21 cellular contexts compared by ENCODE assay signal in the genomic region with DNA sequence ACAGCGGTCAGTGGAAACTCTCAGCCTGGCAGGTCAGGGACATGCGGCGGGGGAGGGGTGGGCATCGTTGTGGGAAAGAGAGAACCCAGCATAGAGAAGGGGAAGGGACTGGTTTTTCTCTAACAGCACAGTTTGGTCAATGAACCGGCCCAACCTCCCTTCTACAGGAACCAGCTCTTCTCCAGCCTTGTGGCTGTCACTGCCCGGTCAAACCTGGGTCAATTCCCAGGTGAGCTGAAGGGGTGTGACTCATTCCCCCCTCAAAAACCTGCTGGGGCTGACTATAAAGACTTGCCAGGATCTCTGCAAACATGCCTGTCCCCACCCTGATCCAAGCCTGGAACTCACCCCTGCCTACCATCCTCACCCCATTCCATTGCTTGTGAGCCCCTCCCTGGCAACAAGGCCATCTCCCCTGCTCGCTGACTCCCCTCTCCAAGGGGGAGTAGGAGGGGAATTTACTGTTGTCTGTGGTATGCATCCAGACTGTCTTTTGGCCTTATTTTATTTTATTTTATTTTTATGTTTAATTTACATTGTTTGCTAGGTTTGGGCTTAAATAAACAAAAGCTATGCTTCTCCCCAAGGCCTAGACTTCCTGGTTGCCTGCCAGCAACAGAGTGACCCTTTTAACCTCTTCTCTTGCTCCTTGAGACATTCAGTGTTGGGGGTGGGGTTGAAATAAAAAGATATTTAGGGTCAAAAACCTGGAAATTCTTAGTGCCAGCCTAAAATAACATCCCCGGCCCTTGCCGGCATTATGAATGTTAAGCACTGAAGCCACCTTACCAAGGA. TPM values are rescaled to one million over a fixed set of nuclear protein-coding genes. Genes with fewer than 3 reads are reported as not detected.
A peak's percentile ranks its signal among the peaks of the same experiment; 100 is the strongest.
DNase-seq lines count a peak whose midpoint lies in the region; ATAC-seq and TF ChIP-seq lines count a peak whose summit lies in the region.
"Had no signal": no experiment of that assay in that cellular context is flagged by ENCODE, and none has a peak within 500 bp of the region (broad histone marks: within the 10 kb centered on the region; RNA-seq: fewer than 3 reads in every experiment).

No MANE protein-coding gene starts in this region.

- H3K4me3 Mint-ChIP-seq in nephron progenitor cell = no peak overlapping the region
- H3K4me3 Mint-ChIP-seq: CD8-positive, alpha-beta T cell; natural killer cell treated with Interleukin-12 subunit alpha and Interleukin-12 subunit beta and Interleukin-15 and Interleukin-18, amount 100 ng/mL, for 72 hours had no signal

- DNase-seq in right cardiac atrium (peak in 1 of 3 donors; percentile 55), left cardiac atrium (no peak), epithelial cell of esophagus (ENCODE audit: low read depth) (peak; percentile 33), nephron progenitor cell (peak; percentile 23), vagina (ENCODE audit: extremely low spot score in 2 of 2) (no peak), NCI-H2107 treated with DMSO at 0.1 percent for 48 hours (lab: John Stamatoyannopoulos, UW; ENCODE audit: unreplicated experiment) (no peak), GM10248 (ENCODE audit: extremely low spot score) (no peak)
- no peak for DNase-seq in activated CD8-positive, alpha-beta memory T cell treated with anti-CD3 and anti-CD28 coated beads, Interleukin-2, amount 50 U/mL, for 48 hours
- DNase-seq: activated CD4-positive, alpha-beta T cell treated with anti-CD3 and anti-CD28 coated beads for 48 hours; caudate nucleus; CD8-positive, alpha-beta T cell; GOT3; left ventricle myocardium superior; NCI-H1092; stimulated activated naive CD4-positive, alpha-beta T cell had no signal

- no peaks in the 10 kb centered on the region for H3K36me3 Mint-ChIP-seq in nephron progenitor cell (ENCODE audit: low read depth)
- H3K36me3 Mint-ChIP-seq: activated naive CD4-positive, alpha-beta T cell treated with anti-CD3 and anti-CD28 coated beads, Interleukin-2, amount 50 U/mL, for 72 hours; natural killer cell treated with Interleukin-12 subunit alpha and Interleukin-12 subunit beta and Interleukin-15 and Interleukin-18, amount 100 ng/mL, for 72 hours had no signal

- TF ChIP-seq CTCF in epithelial cell of esophagus (IDR thresholded peaks at IDR 0.05; ENCODE audit: insufficient read depth, low read depth, low read length, missing control alignments) (no peak), nephron progenitor cell (IDR thresholded peaks at IDR 0.05) (no peak), vagina (IDR thresholded peaks at IDR 0.05) (no peak), GM10248 (IDR thresholded peaks at IDR 0.05; ENCODE audit: control extremely low read depth, extremely low read depth, low read depth, missing control alignments) (no peak)

- ATAC-seq in right cardiac atrium = no peak
- no peak for ATAC-seq in left cardiac atrium
- ATAC-seq: activated naive CD4-positive, alpha-beta T cell treated with anti-CD3 and anti-CD28 coated beads, Interleukin-2, amount 50 U/mL, for 72 hours; CD8-positive, alpha-beta T cell; GM12878; left ventricle myocardium superior; natural killer cell treated with Interleukin-12 subunit alpha and Interleukin-12 subunit beta and Interleukin-15 and Interleukin-18, amount 100 ng/mL, for 72 hours; sciatic nerve had no signal

- no peak overlapping the region for H3K4me3 ChIP-seq in right cardiac atrium (ENCODE audit: low read length)
- H3K4me3 ChIP-seq in epithelial cell of esophagus (ENCODE audit: low read length) = no peak overlapping the region
- H3K4me3 ChIP-seq in vagina = no peak overlapping the region
- H3K4me3 ChIP-seq: GM12878, SJSA1 had no signal

- CTCF ChIA-PET in GM10248 (lab: Yijun Ruan, JAX) = interaction anchor here (1.2 to 2.0 kb wide), 4 partner anchors 9 to 66 kb away, joined by 3 to 9 read pairs (median 6); a partner anchor contains a TSS

- H3K9me3 Mint-ChIP-seq in nephron progenitor cell = peaks cover 41% of the 10 kb centered on the region
- H3K9me3 Mint-ChIP-seq: activated naive CD4-positive, alpha-beta T cell treated with anti-CD3 and anti-CD28 coated beads, Interleukin-2, amount 50 U/mL, for 72 hours; CD8-positive, alpha-beta T cell; natural killer cell treated with Interleukin-12 subunit alpha and Interleukin-12 subunit beta and Interleukin-15 and Interleukin-18, amount 100 ng/mL, for 72 hours had no signal

- peaks cover 3% of the 10 kb centered on the region for H3K27me3 Mint-ChIP-seq in nephron progenitor cell (ENCODE audit: low read depth, poor library complexity)
- H3K27me3 Mint-ChIP-seq: natural killer cell treated with Interleukin-12 subunit alpha and Interleukin-12 subunit beta and Interleukin-15 and Interleukin-18, amount 100 ng/mL, for 72 hours had no signal

- no peaks in the 10 kb centered on the region for H3K36me3 ChIP-seq in vagina
- H3K36me3 ChIP-seq: SJSA1 had no signal

- POLR2A ChIA-PET in GM10248 (lab: Yijun Ruan, JAX) = interaction anchor here (1.0 kb wide), 1 partner anchor 9 kb away, joined by 4 read pairs; no protein-coding TSS in a partner anchor

- no peak for TF ChIP-seq POLR2A in vagina (IDR thresholded peaks at IDR 0.05)

- H3K9me3 ChIP-seq in right cardiac atrium (ENCODE audit: control insufficient read depth, low read length) = no peaks in the 10 kb centered on the region
- H3K9me3 ChIP-seq in vagina = no peaks in the 10 kb centered on the region
- H3K9me3 ChIP-seq: SJSA1 had no signal

- intact Hi-C loops in right cardiac atrium (cut with DNase I) = no loop called here
- intact Hi-C loops in left cardiac atrium (cut with DNase I) = loop anchor here in 1 of 2 donors (5.0 kb wide), 1 partner anchor 41 kb away; no protein-coding TSS in a partner anchor
- intact Hi-C loops in vagina (cut with DNase I) = no loop called here

- H3K4me1 ChIP-seq in right cardiac atrium (ENCODE audit: control insufficient read depth, insufficient read depth, low read length) (peaks cover 24% of the 10 kb centered on the region), vagina (peaks cover 51% of the 10 kb centered on the region)

- WGBS in right cardiac atrium = 74% methylated on average over 9 of the region's 9 CpGs

- H3K4me1 Mint-ChIP-seq in nephron progenitor cell = peaks cover 89% of the 10 kb centered on the region

- H3K27ac Mint-ChIP-seq in nephron progenitor cell = no peak overlapping the region
- H3K27ac Mint-ChIP-seq: activated naive CD4-positive, alpha-beta T cell treated with anti-CD3 and anti-CD28 coated beads, Interleukin-2, amount 50 U/mL, for 72 hours; CD8-positive, alpha-beta T cell; natural killer cell treated with Interleukin-12 subunit alpha and Interleukin-12 subunit beta and Interleukin-15 and Interleukin-18, amount 100 ng/mL, for 72 hours had no signal

- H3K27me3 ChIP-seq in right cardiac atrium (ENCODE audit: control insufficient read depth, insufficient read depth) = no peaks in the 10 kb centered on the region
- H3K27me3 ChIP-seq in vagina = no peaks in the 10 kb centered on the region
- H3K27me3 ChIP-seq: SJSA1 had no signal

- H3K27ac ChIP-seq in right cardiac atrium (ENCODE audit: low read length) (peak overlapping the region; percentile 37), vagina (peak overlapping the region; percentile 47)
- H3K27ac ChIP-seq: SJSA1 had no signal

RNA-seq across cellular contexts. Expression of a gene that starts 49.6 kb away (rescaled TPM):
- 100 to 1,000 TPM in 1 of 4 donors, 10 to 100 TPM in 3; 52.6 to 129 (median 71.0) TPM for total RNA-seq in right cardiac atrium
- polyA plus RNA-seq in right cardiac atrium = 104 TPM
- 100 to 1,000 TPM in 1 of 2 donors, 10 to 100 TPM in 1; 56.2 to 119 TPM for total RNA-seq in left cardiac atrium
- total RNA-seq in vagina = 780 TPM

RNA-seq across cellular contexts. Expression of a gene that starts 51.6 kb away (rescaled TPM):
- total RNA-seq in right cardiac atrium (not detected), left cardiac atrium (not detected), vagina (not detected)
- polyA plus RNA-seq in right cardiac atrium = not detected
- total RNA-seq: activated naive CD4-positive, alpha-beta T cell treated with anti-CD3 and anti-CD28 coated beads, Interleukin-2, amount 50 U/mL, for 72 hours; CD8-positive, alpha-beta T cell; epithelial cell of proximal tubule; GM12878; left ventricle myocardium superior; natural killer cell treated with Interleukin-12 subunit alpha and Interleukin-12 subunit beta and Interleukin-15 and Interleukin-18, amount 100 ng/mL, for 72 hours; sciatic nerve; SJSA1 had no signal
- polyA plus RNA-seq: GM12878 had no signal

Comparison
In these comparisons a context has a peak if more than half of its experiments do, and no peak if none do; other contexts are left out.
1. DNase-seq: peak in epithelial cell of esophagus (single experiment) and nephron progenitor cell (single experiment); none in left cardiac atrium (single experiment), vagina (0 of 2), activated CD8-positive, alpha-beta memory T cell treated with anti-CD3 and anti-CD28 coated beads, Interleukin-2, amount 50 U/mL, for 48 hours (single experiment), NCI-H2107 treated with DMSO at 0.1 percent for 48 hours (single experiment) and GM10248 (single experiment).